ENCODE assay signal across 16 cellular contexts in the genomic region with DNA sequence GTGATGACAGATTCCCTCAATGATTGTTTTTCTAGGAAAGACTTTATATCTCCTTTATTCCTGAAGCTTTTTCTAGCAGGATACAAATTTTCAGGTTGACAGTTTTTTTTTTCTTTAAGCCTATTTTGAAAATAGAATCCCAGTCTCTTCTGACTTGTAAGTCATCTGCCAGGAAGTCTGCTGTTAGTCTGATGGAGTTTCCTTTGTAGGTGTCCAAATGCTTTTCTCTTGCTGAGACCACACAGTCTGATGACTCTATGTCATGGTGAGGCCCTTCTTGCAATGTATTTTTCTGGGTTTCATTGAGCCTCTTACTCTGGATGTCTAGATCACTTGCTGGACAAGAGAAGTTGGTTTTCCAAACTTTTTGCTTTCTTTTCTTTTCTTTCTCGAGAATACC. TPM values are rescaled to one million over a fixed set of nuclear protein-coding genes. Genes with fewer than 3 reads are reported as not detected.
A peak's percentile ranks its signal among the peaks of the same experiment; 100 is the strongest.
DNase-seq lines count a peak whose midpoint lies in the region; ATAC-seq, FAIRE-seq and TF ChIP-seq lines count a peak whose summit lies in the region.
"Had no signal": no experiment of that assay in that cellular context is flagged by ENCODE, and none has a peak within 500 bp of the region (broad histone marks: within the 10 kb centered on the region; RNA-seq: fewer than 3 reads in every experiment).

No MANE protein-coding gene starts in this region.

- no peak for TF ChIP-seq CTCF in activated CD8-positive, alpha-beta T cell treated with anti-CD3 and anti-CD28 coated beads for 36 hours (IDR thresholded peaks at IDR 0.05)
- TF ChIP-seq CTCF in astrocyte (IDR thresholded peaks at IDR 0.05; ENCODE audit: insufficient read depth, low read depth, low read length): no peak
- no peak for TF ChIP-seq CTCF in smooth muscle cell (IDR thresholded peaks at IDR 0.05; ENCODE audit: borderline replicate concordance, insufficient read depth, poor library complexity, severe bottlenecking)

- H3K36me3 ChIP-seq in astrocyte (ENCODE audit: insufficient read depth, low read length) (peaks cover 2% of the 10 kb centered on the region), smooth muscle cell (ENCODE audit: low read depth) (no peaks in the 10 kb centered on the region)

- H3K27me3 Mint-ChIP-seq in stimulated activated naive CD8-positive, alpha-beta T cell treated with anti-CD3 and anti-CD28 coated beads, Interleukin-15, Interleukin-2, amounts not matched to agents 100 ng/mL and 50 ng/mL, for 24 hours: no peaks in the 10 kb centered on the region
- H3K27me3 Mint-ChIP-seq in activated CD8-positive, alpha-beta T cell treated with anti-CD3 and anti-CD28 coated beads for 36 hours: no peaks in the 10 kb centered on the region
- H3K27me3 Mint-ChIP-seq in astrocyte (ENCODE audit: low read depth, unreplicated experiment): no peaks in the 10 kb centered on the region
- H3K27me3 Mint-ChIP-seq: B cell; CD8-positive, alpha-beta memory T cell had no signal

- H3K4me2 ChIP-seq in astrocyte (ENCODE audit: low read length) (no peak overlapping the region), smooth muscle cell (no peak overlapping the region)
- H3K4me2 ChIP-seq: PC-9 had no signal

- intact Hi-C loops in activated CD8-positive, alpha-beta T cell treated with anti-CD3 and anti-CD28 coated beads for 36 hours (cut with micrococcal nuclease): no loop called here

- no peaks in the 10 kb centered on the region for H3F3A ChIP-seq in smooth muscle cell (ENCODE audit: low read depth)

- H3K36me3 Mint-ChIP-seq in stimulated activated naive CD8-positive, alpha-beta T cell treated with anti-CD3 and anti-CD28 coated beads, Interleukin-15, Interleukin-2, amounts not matched to agents 100 ng/mL and 50 ng/mL, for 24 hours (ENCODE audit: low read depth): peaks cover 66% of the 10 kb centered on the region
- H3K36me3 Mint-ChIP-seq in activated CD8-positive, alpha-beta T cell treated with anti-CD3 and anti-CD28 coated beads for 36 hours (ENCODE audit: low read depth): peaks cover 73% of the 10 kb centered on the region
- H3K36me3 Mint-ChIP-seq in astrocyte (ENCODE audit: low read depth, unreplicated experiment): peaks cover 14% of the 10 kb centered on the region

- ATAC-seq in stimulated activated naive CD8-positive, alpha-beta T cell treated with anti-CD3 and anti-CD28 coated beads, Interleukin-15, Interleukin-2, amounts not matched to agents 100 U/mL and 50 U/mL, for 24 hours: no peak
- no peak for ATAC-seq in activated CD8-positive, alpha-beta T cell treated with anti-CD3 and anti-CD28 coated beads for 36 hours
- no peak for ATAC-seq in activated CD4-positive, CD25-positive, alpha-beta regulatory T cell treated with anti-CD3 and anti-CD28 coated beads, Interleukin-2, amount 50 U/mL, for 24 hours

- WGBS in smooth muscle cell (ENCODE audit: low lambda C conversion rate): 100% methylated on average over 1 of the region's 1 CpG

- no peak for DNase-seq in stimulated activated naive CD8-positive, alpha-beta T cell treated with anti-CD3 and anti-CD28 coated beads, Interleukin-15, Interleukin-2, amounts not matched to agents 100 U/mL and 50 U/mL, for 24 hours
- no peak for DNase-seq in activated CD8-positive, alpha-beta T cell treated with anti-CD3 and anti-CD28 coated beads for 36 hours
- DNase-seq in astrocyte (ENCODE audit: low read depth) (peak; percentile 10), smooth muscle cell (lab: John Stamatoyannopoulos, UW; ENCODE audit: unreplicated experiment) (no peak), mesenteric fat pad (ENCODE audit: low spot score) (no peak)
- DNase-seq: CD8-positive, alpha-beta memory T cell; EL; H7; Kasumi-1; NCI-H1105 treated with DMSO at 0.1 percent for 48 hours; NCI-H187; NCI-H446; PC-9 had no signal

- H3K9ac ChIP-seq in astrocyte (ENCODE audit: low read length) (no peak overlapping the region), smooth muscle cell (ENCODE audit: low read depth) (no peak overlapping the region)

- H3K4me3 ChIP-seq in astrocyte (ENCODE audit: insufficient read depth, low read depth, low read length) (no peak overlapping the region), smooth muscle cell (no peak overlapping the region)
- H3K4me3 ChIP-seq: PC-9 had no signal

- H3K9me3 Mint-ChIP-seq in stimulated activated naive CD8-positive, alpha-beta T cell treated with anti-CD3 and anti-CD28 coated beads, Interleukin-15, Interleukin-2, amounts not matched to agents 100 ng/mL and 50 ng/mL, for 24 hours: peaks cover 13% of the 10 kb centered on the region
- H3K9me3 Mint-ChIP-seq in activated CD8-positive, alpha-beta T cell treated with anti-CD3 and anti-CD28 coated beads for 36 hours: peaks cover 38% of the 10 kb centered on the region
- no peaks in the 10 kb centered on the region for H3K9me3 Mint-ChIP-seq in astrocyte (ENCODE audit: unreplicated experiment)

- FAIRE-seq in astrocyte (lab: Jason Lieb, UNC): no peak

- CTCF ChIA-PET in activated CD8-positive, alpha-beta T cell treated with anti-CD3 and anti-CD28 coated beads for 36 hours (lab: Charles Lee): interaction anchor here (0.9 to 1.5 kb wide), 2 partner anchors 8 to 13 kb away, joined by 4 to 5 read pairs; no protein-coding TSS in a partner anchor

- H3K4me1 ChIP-seq in astrocyte (ENCODE audit: insufficient read depth, low read length): peaks cover 13% of the 10 kb centered on the region
- H3K4me1 ChIP-seq in smooth muscle cell (ENCODE audit: low read depth): no peaks in the 10 kb centered on the region

- POLR2A ChIA-PET in activated CD8-positive, alpha-beta T cell treated with anti-CD3 and anti-CD28 coated beads for 36 hours (lab: Charles Lee): interaction anchor here (1.3 kb wide), 1 partner anchor 10 kb away, joined by 3 read pairs; no protein-coding TSS in a partner anchor

- H3K79me2 ChIP-seq in astrocyte (ENCODE audit: insufficient read depth, low read length) (peaks cover 88% of the 10 kb centered on the region), smooth muscle cell (ENCODE audit: low read depth) (peaks cover 89% of the 10 kb centered on the region)

- H3K27me3 ChIP-seq in astrocyte (ENCODE audit: insufficient read depth, low read length) (no peaks in the 10 kb centered on the region), smooth muscle cell (ENCODE audit: low read depth) (no peaks in the 10 kb centered on the region)

- H3K9me3 ChIP-seq in astrocyte (ENCODE audit: insufficient read depth, low read depth, low read length) (no peaks in the 10 kb centered on the region), smooth muscle cell (replicated peaks; ENCODE audit: low read depth) (no peaks in the 10 kb centered on the region)

- peak overlapping the region; percentile 35 for H3K4me3 Mint-ChIP-seq in stimulated activated naive CD8-positive, alpha-beta T cell treated with anti-CD3 and anti-CD28 coated beads, Interleukin-15, Interleukin-2, amounts not matched to agents 100 ng/mL and 50 ng/mL, for 24 hours
- H3K4me3 Mint-ChIP-seq in activated CD8-positive, alpha-beta T cell treated with anti-CD3 and anti-CD28 coated beads for 36 hours: no peak overlapping the region
- H3K4me3 Mint-ChIP-seq in astrocyte (ENCODE audit: unreplicated experiment): no peak overlapping the region
- H3K4me3 Mint-ChIP-seq: B cell had no signal

- no peak overlapping the region for H2AFZ ChIP-seq in astrocyte (ENCODE audit: low read depth, low read length)
- no peak overlapping the region for H2AFZ ChIP-seq in smooth muscle cell (ENCODE audit: low read depth)
- H2AFZ ChIP-seq: PC-9 had no signal

- H4K20me1 ChIP-seq in astrocyte (ENCODE audit: insufficient read depth, low read length): peaks cover 88% of the 10 kb centered on the region
- peaks cover 84% of the 10 kb centered on the region for H4K20me1 ChIP-seq in smooth muscle cell (ENCODE audit: low read depth)

- H3K27ac Mint-ChIP-seq in stimulated activated naive CD8-positive, alpha-beta T cell treated with anti-CD3 and anti-CD28 coated beads, Interleukin-15, Interleukin-2, amounts not matched to agents 100 ng/mL and 50 ng/mL, for 24 hours: peak overlapping the region; percentile 80
- H3K27ac Mint-ChIP-seq in activated CD8-positive, alpha-beta T cell treated with anti-CD3 and anti-CD28 coated beads for 36 hours: peak overlapping the region; percentile 75
- H3K27ac Mint-ChIP-seq in astrocyte (ENCODE audit: unreplicated experiment): peak overlapping the region; percentile 35
- H3K27ac Mint-ChIP-seq: B cell had no signal

- no peak overlapping the region for H3K27ac ChIP-seq in astrocyte (ENCODE audit: low read depth, low read length)
- no peak overlapping the region for H3K27ac ChIP-seq in smooth muscle cell (ENCODE audit: low read depth)
- H3K27ac ChIP-seq: PC-9 had no signal

- H3K4me1 Mint-ChIP-seq in stimulated activated naive CD8-positive, alpha-beta T cell treated with anti-CD3 and anti-CD28 coated beads, Interleukin-15, Interleukin-2, amounts not matched to agents 100 ng/mL and 50 ng/mL, for 24 hours (ENCODE audit: low read depth): peaks cover 90% of the 10 kb centered on the region
- H3K4me1 Mint-ChIP-seq in activated CD8-positive, alpha-beta T cell treated with anti-CD3 and anti-CD28 coated beads for 36 hours (ENCODE audit: low read depth): peaks cover 84% of the 10 kb centered on the region
- peaks cover 39% of the 10 kb centered on the region for H3K4me1 Mint-ChIP-seq in astrocyte (ENCODE audit: low read depth, unreplicated experiment)

RNA-seq across cellular contexts. Expression of a gene that starts 30.6 kb away (rescaled TPM):
- 100 to 1,000 TPM; 112 to 118 TPM for total RNA-seq in activated CD8-positive, alpha-beta T cell treated with anti-CD3 and anti-CD28 coated beads for 36 hours
- total RNA-seq in astrocyte: 68.5 and 81.9 TPM in 2 replicates
- 43.6 and 53.5 TPM in 2 replicates for total RNA-seq in smooth muscle cell
- polyA plus RNA-seq in smooth muscle cell: 28.7 and 33.6 TPM in 2 replicates
- 78.9 TPM for total RNA-seq in mesenteric fat pad
